8 cellular contexts compared by ENCODE assay signal in genomic region chr14:49893309-49894213, GRCh38. TPM values are rescaled to one million over a fixed set of nuclear protein-coding genes. Genes with fewer than 3 reads are reported as not detected.
DNase-seq lines count a peak whose midpoint lies in the region; ATAC-seq and TF ChIP-seq lines count a peak whose summit lies in the region.

No MANE protein-coding gene starts in this region.

- H3K9me3 Mint-ChIP-seq in WTC11: no peaks in the 10 kb centered on the region

- intact Hi-C loops in left lung (cut with DNase I): loop anchor here in 1 of 2 donors (5.0 kb wide), 1 partner anchor 109 kb away; no protein-coding TSS in a partner anchor

- H3K27me3 ChIP-seq in left lung: no peaks in the 10 kb centered on the region

- CTCF ChIA-PET in WTC11 (lab: Charles Lee): interaction anchor here (1.2 to 2.4 kb wide), 2 partner anchors 14 to 73 kb away, joined by 3 to 24 read pairs; no protein-coding TSS in a partner anchor

- TF ChIP-seq CTCF in WTC11 (IDR thresholded peaks at IDR 0.05): no peak
- no peak for TF ChIP-seq CTCF in cardiac fibroblast (IDR thresholded peaks at IDR 0.05; ENCODE audit: low read depth, low read length)
- TF ChIP-seq CTCF in left lung (IDR thresholded peaks at IDR 0.05): no peak

- peaks cover 0 to 29% of the 10 kb centered on the region in 2 donors for H3K36me3 ChIP-seq in left lung

- no peaks in the 10 kb centered on the region for H3K9me3 ChIP-seq in left lung

- in situ Hi-C loops in Caki2 (cut with HindIII; ENCODE audit: low pct_unique_long_range_greater_than_20kb, low sequenced_read_pairs): no loop called here

- H3K27me3 Mint-ChIP-seq in WTC11 (ENCODE audit: low read depth): no peaks in the 10 kb centered on the region

- DNase-seq in Caki2 (ENCODE audit: low read depth): peak; percentile 61
- peak in 61 of 76 experiments; percentile 4 to 82 (median 55) for DNase-seq in HUDEP-2 (lab: John Stamatoyannopoulos, UW; ENCODE audit: unreplicated experiment in 76 of 76)
- DNase-seq in WTC11 (ENCODE audit: low spot score): no peak
- peak; percentile 46 to 55 for DNase-seq in cardiac fibroblast (ENCODE audit: low read depth in 2 of 2)
- DNase-seq in left lung: peak; percentile 66 to 92
- peak; percentile 37 to 61 (median 42) for DNase-seq in stimulated activated CD4-positive, alpha-beta T cell treated with anti-CD3 and anti-CD28 coated beads, TNF-alpha, amount 100 ng/mL, for 1 hour (ENCODE audit: low read depth in 3 of 3, low spot score in 1 of 3)
- DNase-seq in dedifferentiated amniotic fluid mesenchymal stem cell (ENCODE audit: extremely low spot score): no peak

- peak overlapping the region; percentile 96 for H3K4me3 Mint-ChIP-seq in WTC11

- peaks cover 21 to 48% of the 10 kb centered on the region in 2 donors for H3K4me1 ChIP-seq in left lung

- POLR2A ChIA-PET in WTC11 (lab: Charles Lee): interaction anchor here (2.6 kb wide), 1 partner anchor 31 kb away, joined by 11 read pairs; no protein-coding TSS in a partner anchor

- H3K4me1 Mint-ChIP-seq in WTC11: peaks cover 39% of the 10 kb centered on the region

- ATAC-seq in GM21381 (IDR thresholded peaks at IDR 0.05; ENCODE audit: unreplicated experiment) (peak; percentile 34), WTC11 (peak; percentile 28), left lung (peak; percentile 73)

- H3K4me3 ChIP-seq in cardiac fibroblast (replicated peaks in 1 of 2; ENCODE audit: low read depth in 2 of 2, low read length in 2 of 2) (peak overlapping the region; percentile 89 to 92), left lung (peak overlapping the region; percentile 94 to 96)

- H3K27ac ChIP-seq in left lung: peak overlapping the region; percentile 100

- peaks cover 18% of the 10 kb centered on the region for H3K36me3 Mint-ChIP-seq in WTC11

- H3K27ac Mint-ChIP-seq in WTC11: peak overlapping the region; percentile 98

TF ChIP-seq in WTC11, 78 proteins besides CTCF, POLR2A, EP300 and RAD21 (continues in another document):
- peak; percentile 73; the same call in 1 of the 2 replicates for TF ChIP-seq JUN (CRISPR knock-in tag; IDR thresholded peaks at IDR 0.05)
- TF ChIP-seq PRDM15 (CRISPR knock-in tag; IDR thresholded peaks at IDR 0.05): 0 out of 2 replicates have a peak, but pooled peaks have one; percentile 4
- TF ChIP-seq ZNF263 (CRISPR knock-in tag; IDR thresholded peaks at IDR 0.05; ENCODE audit: low read depth): no peak
- 0 out of 2 replicates have a peak, but pooled peaks have one; percentile 12 for TF ChIP-seq PREB (CRISPR knock-in tag; IDR thresholded peaks at IDR 0.05; ENCODE audit: borderline replicate concordance)
- TF ChIP-seq ESRRA (CRISPR knock-in tag; IDR thresholded peaks at IDR 0.05; ENCODE audit: borderline replicate concordance): peak; percentile 14; the same call in 1 of the 2 replicates
- TF ChIP-seq TEAD4 (CRISPR knock-in tag; IDR thresholded peaks at IDR 0.05): no peak
- TF ChIP-seq, protein P1, sequence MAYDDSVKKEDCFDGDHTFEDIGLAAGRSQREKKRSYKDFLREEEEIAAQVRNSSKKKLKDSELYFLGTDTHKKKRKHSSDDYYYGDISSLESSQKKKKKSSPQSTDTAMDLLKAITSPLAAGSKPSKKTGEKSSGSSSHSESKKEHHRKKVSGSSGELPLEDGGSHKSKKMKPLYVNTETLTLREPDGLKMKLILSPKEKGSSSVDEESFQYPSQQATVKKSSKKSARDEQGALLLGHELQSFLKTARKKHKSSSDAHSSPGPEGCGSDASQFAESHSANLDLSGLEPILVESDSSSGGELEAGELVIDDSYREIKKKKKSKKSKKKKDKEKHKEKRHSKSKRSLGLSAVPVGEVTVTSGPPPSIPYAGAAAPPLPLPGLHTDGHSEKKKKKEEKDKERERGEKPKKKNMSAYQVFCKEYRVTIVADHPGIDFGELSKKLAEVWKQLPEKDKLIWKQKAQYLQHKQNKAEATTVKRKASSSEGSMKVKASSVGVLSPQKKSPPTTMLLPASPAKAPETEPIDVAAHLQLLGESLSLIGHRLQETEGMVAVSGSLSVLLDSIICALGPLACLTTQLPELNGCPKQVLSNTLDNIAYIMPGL (CRISPR knock-in tag; IDR thresholded peaks at IDR 0.05): 0 out of 2 replicates have a peak, but pooled peaks have one; percentile 17
- TF ChIP-seq NR1H2 (CRISPR knock-in tag; IDR thresholded peaks at IDR 0.05): 0 out of 2 replicates have a peak, but pooled peaks have one; percentile 41
- TF ChIP-seq ZNF423 (CRISPR knock-in tag; IDR thresholded peaks at IDR 0.05): no peak
- no peak for TF ChIP-seq NFATC4 (CRISPR knock-in tag; IDR thresholded peaks at IDR 0.05)
- 0 out of 2 replicates have a peak, but pooled peaks have one; percentile 50 for TF ChIP-seq TEAD1 (CRISPR knock-in tag; IDR thresholded peaks at IDR 0.05)
- 0 out of 2 replicates have a peak, but pooled peaks have one; percentile 41 for TF ChIP-seq TCF7 (CRISPR knock-in tag; IDR thresholded peaks at IDR 0.05; ENCODE audit: low read depth)
- TF ChIP-seq, protein P2, sequence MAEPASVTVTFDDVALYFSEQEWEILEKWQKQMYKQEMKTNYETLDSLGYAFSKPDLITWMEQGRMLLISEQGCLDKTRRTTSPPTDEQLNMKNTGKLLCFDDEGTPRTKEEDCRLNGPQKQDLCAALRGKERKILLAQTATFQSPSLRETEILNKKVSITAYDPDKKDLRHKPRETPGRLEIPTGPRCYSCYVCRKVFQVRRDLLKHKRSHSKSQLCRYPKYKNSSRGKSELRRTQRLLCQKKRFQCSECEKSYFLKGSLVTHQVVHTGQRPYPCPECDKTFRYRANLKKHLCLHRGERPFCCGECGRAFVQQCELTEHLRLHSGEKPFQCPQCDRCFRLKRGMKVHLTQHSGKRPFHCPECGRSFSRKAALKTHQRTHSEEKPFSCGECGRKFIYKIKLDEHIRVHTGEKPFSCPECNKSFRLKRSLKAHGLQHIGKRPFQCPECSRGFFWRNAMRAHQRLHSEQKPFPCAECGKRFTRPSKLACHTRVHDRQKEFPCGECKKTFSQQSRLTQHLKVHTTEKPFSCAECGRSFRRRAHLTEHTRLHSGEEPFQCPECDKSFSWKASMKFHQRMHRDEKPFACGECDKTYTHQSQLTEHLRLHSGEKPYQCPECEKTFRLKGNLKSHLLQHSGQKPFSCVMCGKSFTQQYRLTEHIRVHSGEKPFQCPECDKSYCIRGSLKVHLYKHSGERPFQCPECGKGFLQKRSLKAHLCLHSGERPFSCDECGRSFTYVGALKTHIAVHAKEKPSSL (CRISPR knock-in tag; conservative IDR thresholded peaks at IDR 0.05): no peak
- TF ChIP-seq KAT7 (CRISPR knock-in tag; IDR thresholded peaks at IDR 0.05; ENCODE audit: borderline replicate concordance): peak; percentile 96; the same call in 1 of the 2 replicates
- 0 out of 2 replicates have a peak, but pooled peaks have one; percentile 12 for TF ChIP-seq USF1 (CRISPR knock-in tag; IDR thresholded peaks at IDR 0.05)
- TF ChIP-seq NFYB (CRISPR knock-in tag; conservative IDR thresholded peaks at IDR 0.05; ENCODE audit: low read depth): 0 out of 2 replicates have a peak, but pooled peaks have one; percentile 10

RNA-seq across cellular contexts. Expression of gene ARF6, which starts 0.7 kb away (rescaled TPM):
- total RNA-seq in Caki2 (2014; rRNA removed; shearing (Covaris generic); ENCODE audit: low replicate concordance): 51.7 and 52.6 TPM in 2 replicates
- 50.9 to 55.9 TPM (median 51.9 TPM) in 3 replicates for total RNA-seq in WTC11 (2021)
- 10 to 100 TPM; 73.6 to 89.0 TPM for total RNA-seq in left lung

RNA-seq across cellular contexts. Expression of gene NEMF, which starts 41.0 kb away (rescaled TPM):
- 17.0 and 43.6 TPM in 2 replicates for total RNA-seq in Caki2 (2014; rRNA removed; shearing (Covaris generic); ENCODE audit: low replicate concordance)
- total RNA-seq in WTC11 (2021): 50.1 to 51.2 TPM (median 50.1 TPM) in 3 replicates
- 10 to 100 TPM; 48.1 to 62.1 TPM for total RNA-seq in left lung

Comparison
In these comparisons a context has a peak if more than half of its experiments do, and no peak if none do; other contexts are left out.
1. DNase-seq: peak in Caki2 (single experiment), HUDEP-2 (61 of 76), cardiac fibroblast (2 of 2), left lung (2 of 2) and stimulated activated CD4-positive, alpha-beta T cell treated with anti-CD3 and anti-CD28 coated beads, TNF-alpha, amount 100 ng/mL, for 1 hour (3 of 3); none in WTC11 (single experiment) and dedifferentiated amniotic fluid mesenchymal stem cell (single experiment).
2. Peak in every context shown above with its lines, with median percentiles within 50 percentile points of each other: ATAC-seq.